2 cellular contexts compared by ENCODE assay signal in genomic region chr4:151987606-151988005, GRCh38.
TF ChIP-seq lines count a peak whose summit lies in the region.

No MANE protein-coding gene starts in this region.

TF ChIP-seq in A549, 52 proteins besides CTCF, POLR2A, EP300 and RAD21 (continued from another document):
- peak; percentile 56 for TF ChIP-seq NFE2L2 (conservative IDR thresholded peaks at IDR 0.05; ENCODE audit: low read length)
- TF ChIP-seq KDM1A (IDR thresholded peaks at IDR 0.05; ENCODE audit: low read depth) = no peak

TF ChIP-seq in K562, 482 proteins besides CTCF, POLR2A, EP300 and RAD21 (continued from another document):
- TF ChIP-seq, protein P1, sequence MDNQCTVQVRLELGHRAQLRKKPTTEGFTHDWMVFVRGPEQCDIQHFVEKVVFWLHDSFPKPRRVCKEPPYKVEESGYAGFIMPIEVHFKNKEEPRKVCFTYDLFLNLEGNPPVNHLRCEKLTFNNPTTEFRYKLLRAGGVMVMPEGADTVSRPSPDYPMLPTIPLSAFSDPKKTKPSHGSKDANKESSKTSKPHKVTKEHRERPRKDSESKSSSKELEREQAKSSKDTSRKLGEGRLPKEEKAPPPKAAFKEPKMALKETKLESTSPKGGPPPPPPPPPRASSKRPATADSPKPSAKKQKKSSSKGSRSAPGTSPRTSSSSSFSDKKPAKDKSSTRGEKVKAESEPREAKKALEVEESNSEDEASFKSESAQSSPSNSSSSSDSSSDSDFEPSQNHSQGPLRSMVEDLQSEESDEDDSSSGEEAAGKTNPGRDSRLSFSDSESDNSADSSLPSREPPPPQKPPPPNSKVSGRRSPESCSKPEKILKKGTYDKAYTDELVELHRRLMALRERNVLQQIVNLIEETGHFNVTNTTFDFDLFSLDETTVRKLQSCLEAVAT (IDR thresholded peaks at IDR 0.05) = no peak
- TF ChIP-seq ZBED1 (IDR thresholded peaks at IDR 0.05) (no peak), NFE2 (IDR thresholded peaks at IDR 0.05; ENCODE audit: low read depth) (peak; percentile 86), ZNF316 (IDR thresholded peaks at IDR 0.05) (peak; percentile 85), SLC30A9 (CRISPR knock-in tag; IDR thresholded peaks at IDR 0.05) (no peak)
